1 cellular context compared by ENCODE assay signal in genomic region chrX:80334583-80334982, GRCh38.
TF ChIP-seq lines count a peak whose summit lies in the region.

No MANE protein-coding gene starts in this region.

TF ChIP-seq in K562, 482 proteins besides CTCF, POLR2A, EP300 and RAD21 (continued from another document):
- no peak for TF ChIP-seq PRDM10 (IDR thresholded peaks at IDR 0.05; ENCODE audit: partially characterized antibody)
- TF ChIP-seq NR1H2 (CRISPR knock-in tag; IDR thresholded peaks at IDR 0.05): no peak
- no peak for TF ChIP-seq RBM17 (IDR thresholded peaks at IDR 0.05; ENCODE audit: borderline replicate concordance, low read depth, low read length)
- no peak for TF ChIP-seq ZFP36 (IDR thresholded peaks at IDR 0.05; ENCODE audit: low read depth, low read length, partially characterized antibody)
- no peak for TF ChIP-seq IRF1 (CRISPR knock-in tag; IDR thresholded peaks at IDR 0.05; ENCODE audit: borderline replicate concordance)
- no peak for TF ChIP-seq ZNF217 (CRISPR knock-in tag; IDR thresholded peaks at IDR 0.05)
- TF ChIP-seq CHCHD3 (CRISPR knock-in tag; IDR thresholded peaks at IDR 0.05): no peak
- TF ChIP-seq RAD51 (IDR thresholded peaks at IDR 0.05; ENCODE audit: borderline replicate concordance, low read depth): no peak
